ENCODE assay signal across 21 cellular contexts in genomic region chr2:27824401-27824800, GRCh38. TPM values are rescaled to one million over a fixed set of nuclear protein-coding genes. Genes with fewer than 3 reads are reported as not detected.
A peak's percentile ranks its signal among the peaks of the same experiment; 100 is the strongest.
DNase-seq lines count a peak whose midpoint lies in the region; FAIRE-seq and TF ChIP-seq lines count a peak whose summit lies in the region.
"Had no signal": no experiment of that assay in that cellular context is flagged by ENCODE, and none has a peak within 500 bp of the region (broad histone marks: within the 10 kb centered on the region; RNA-seq: fewer than 3 reads in every experiment).

No MANE protein-coding gene starts in this region.

- no peak overlapping the region for H3K23ac ChIP-seq in H1 (ENCODE audit: insufficient read length)

- no peak overlapping the region for H2BK15ac ChIP-seq in H1 (ENCODE audit: low read length)

- TF ChIP-seq POLR2A in H1 (IDR thresholded peaks at IDR 0.05; ENCODE audit: control extremely low read depth in 1 of 2, low read depth in 2 of 2, low read length in 2 of 2) = no peak

- H3K27ac ChIP-seq in HEK293 (ENCODE audit: extremely low read depth, low read depth, low read length) (no peak overlapping the region), H1 (ENCODE audit: low read depth, low read length) (no peak overlapping the region)

- H3K9me3 Mint-ChIP-seq in endothelial cell (ENCODE audit: unreplicated experiment) = no peaks in the 10 kb centered on the region
- H3K9me3 Mint-ChIP-seq: CD4-positive, alpha-beta T cell had no signal

- H2BK5ac ChIP-seq in H1 (ENCODE audit: low read depth, low read length) = no peak overlapping the region

- no peak overlapping the region for H2BK120ac ChIP-seq in H1 (replicated peaks; ENCODE audit: low read depth, low read length)

- no peak for FAIRE-seq in H1 (lab: Jason Lieb, UNC)
- FAIRE-seq: D721Med, G401.6, GM12878, GM19239, H54 had no signal

- no peak overlapping the region for H3K14ac ChIP-seq in H1 (ENCODE audit: insufficient read length)

- no peaks in the 10 kb centered on the region for H3K79me1 ChIP-seq in H1 (ENCODE audit: low read depth, low read length)

- H3K4ac ChIP-seq in H1 (replicated peaks; ENCODE audit: insufficient read length, low read depth, low read length) = no peak overlapping the region

- no peaks in the 10 kb centered on the region for H3K36me3 Mint-ChIP-seq in endothelial cell (ENCODE audit: low read depth, unreplicated experiment)

- no peak overlapping the region for H4K91ac ChIP-seq in H1 (replicated peaks; ENCODE audit: insufficient read length, low read length)

- WGBS in H1 (ENCODE audit: extremely low coverage in 1 of 2, insufficient coverage in 1 of 2, insufficient read length in 1 of 2, insufficient replicate concordance in 2 of 2, low coverage in 1 of 2, low lambda C conversion rate in 2 of 2, missing lambda C conversion rate in 1 of 2), 2 experiments = 95% methylated on average over 1 of the region's 1 CpG; no CpG with 5 or more reads in 1 of the 2 experiments

- no peaks in the 10 kb centered on the region for H3K4me1 Mint-ChIP-seq in endothelial cell (ENCODE audit: unreplicated experiment)
- H3K4me1 Mint-ChIP-seq: CD8-positive, alpha-beta memory T cell; GM23338 had no signal

- H3K79me2 ChIP-seq in H1 (ENCODE audit: control insufficient read depth in 1 of 2, insufficient read depth in 2 of 2, low read length in 2 of 2) = no peaks in the 10 kb centered on the region

- no peak overlapping the region for H3K4me3 ChIP-seq in AG10803 (ENCODE audit: low read length)
- H3K4me3 ChIP-seq in HEK293 (ENCODE audit: low read depth, low read length) = no peak overlapping the region
- H3K4me3 ChIP-seq in H1 (ENCODE audit: extremely low read depth in 1 of 4, insufficient read depth in 2 of 4, low read depth in 3 of 4, low read length in 4 of 4) = no peak overlapping the region
- H3K4me3 ChIP-seq: BLaER1 treated with 17β-estradiol and CSF1 and Interleukin-3, amounts not matched to agents 10 nM and 100 nM; GM12878; GM23338; HAP-1 had no signal

- H3K56ac ChIP-seq in H1 (replicated peaks; ENCODE audit: insufficient read length, low read depth, low read length) = no peak overlapping the region

- no peak for TF ChIP-seq RAD21 in H1 (IDR thresholded peaks at IDR 0.05 in 1 of 2, conservative IDR thresholded peaks at IDR 0.05 in 1 of 2; ENCODE audit: low read depth in 2 of 2, low read length in 2 of 2)

- POLR2A ChIA-PET in HEK293 (lab: Yijun Ruan, JAX) = no interaction called here
- POLR2A ChIA-PET in H1 (lab: Charles Lee; ENCODE audit: partially characterized antibody) = no interaction called here

- H3K18ac ChIP-seq in H1 (ENCODE audit: extremely low read depth, low read length) = no peak overlapping the region

- no peaks in the 10 kb centered on the region for H3K27me3 ChIP-seq in H1 (replicated peaks in 1 of 4; ENCODE audit: control insufficient read depth in 3 of 4, extremely low read depth in 1 of 4, insufficient read depth in 3 of 4, low read length in 3 of 4)
- H3K27me3 ChIP-seq: BE2C; BLaER1 treated with 17β-estradiol and CSF1 and Interleukin-3, amounts not matched to agents 10 nM and 100 nM had no signal

- H3K4me1 ChIP-seq in HEK293 (ENCODE audit: control insufficient read depth, insufficient read depth, low read length) (peaks cover 5% of the 10 kb centered on the region; the same call in 1 of the 2 replicates), H1 (replicated peaks in 1 of 4; ENCODE audit: control insufficient read depth in 3 of 4, insufficient read depth in 4 of 4, low read length in 3 of 4) (no peaks in the 10 kb centered on the region; a peak in 1 of 7 replicates)
- H3K4me1 ChIP-seq: BE2C, HAP-1 had no signal

- H2BK20ac ChIP-seq in H1 (ENCODE audit: low read length) = no peak overlapping the region

- H4K8ac ChIP-seq in H1 (ENCODE audit: extremely low read depth, insufficient read depth, low read length) = no peak overlapping the region

- H3K9me3 ChIP-seq in HEK293 (ENCODE audit: control insufficient read depth, insufficient read depth, low read depth, low read length) = no peaks in the 10 kb centered on the region
- peaks cover 2 to 8% of the 10 kb centered on the region in 2 experiments; a peak in 1 of 4 replicates for H3K9me3 ChIP-seq in H1 (ENCODE audit: insufficient read depth in 2 of 2, low read depth in 1 of 2, low read length in 1 of 2)
- H3K9me3 ChIP-seq: HAP-1 had no signal

- DNase-seq in AG10803 (ENCODE audit: low read depth) (peak; percentile 25), H1 (ENCODE audit: low read depth in 1 of 2, low spot score in 2 of 2) (no peak), endothelial cell (ENCODE audit: low spot score) (no peak), GM03348 (ENCODE audit: low spot score) (no peak), ecto neural progenitor cell (ENCODE audit: low spot score) (no peak)
- DNase-seq: AML-193; BE2C; CD4-positive, alpha-beta T cell; CD8-positive, alpha-beta memory T cell; DMS 273 treated with DMSO at 0.1 percent for 48 hours; DMS79 had no signal

- no peak overlapping the region for H2BK12ac ChIP-seq in H1 (ENCODE audit: low read depth, low read length)

- H3K4me2 ChIP-seq in H1 (ENCODE audit: insufficient read depth in 1 of 2, low read depth in 2 of 2, low read length in 2 of 2) = no peak overlapping the region
- H3K4me2 ChIP-seq: GM23338 had no signal

- H3K36me3 ChIP-seq in HEK293 (ENCODE audit: control insufficient read depth in 2 of 2, insufficient read depth in 1 of 2, low read length in 2 of 2) (no peaks in the 10 kb centered on the region), H1 (ENCODE audit: control insufficient read depth in 2 of 4, insufficient read depth in 4 of 4, low read length in 3 of 4) (no peaks in the 10 kb centered on the region)
- H3K36me3 ChIP-seq: BE2C, HAP-1 had no signal

- H3K27ac Mint-ChIP-seq in endothelial cell (ENCODE audit: unreplicated experiment) = no peak overlapping the region
- H3K27ac Mint-ChIP-seq: CD4-positive, alpha-beta T cell; GM23338 had no signal

- H2AFZ ChIP-seq in H1 (ENCODE audit: low read length) = no peak overlapping the region
- H2AFZ ChIP-seq: GM23338 had no signal

- H2AK5ac ChIP-seq in H1 (ENCODE audit: low read depth, low read length) = no peak overlapping the region

- no peak overlapping the region for H3K9ac ChIP-seq in H1 (replicated peaks in 1 of 4; ENCODE audit: extremely low read depth in 1 of 4, low read depth in 3 of 4, low read length in 3 of 4)
- H3K9ac ChIP-seq: BLaER1 treated with 17β-estradiol and CSF1 and Interleukin-3, amounts not matched to agents 10 nM and 100 nM had no signal

- TF ChIP-seq EP300 in H1 (IDR thresholded peaks at IDR 0.05; ENCODE audit: borderline replicate concordance in 1 of 2, low read depth in 2 of 2, low read length in 2 of 2) = no peak

- H4K20me1 ChIP-seq in H1 (replicated peaks in 1 of 2; ENCODE audit: control insufficient read depth in 1 of 2, insufficient read depth in 2 of 2, low read length in 2 of 2) = no peaks in the 10 kb centered on the region
- H4K20me1 ChIP-seq: BLaER1 treated with 17β-estradiol and CSF1 and Interleukin-3, amounts not matched to agents 10 nM and 100 nM had no signal

- no peak overlapping the region for H4K5ac ChIP-seq in H1 (ENCODE audit: insufficient read length, low read depth, low read length)

- H3K23me2 ChIP-seq in H1 (ENCODE audit: low read depth, low read length) = no peaks in the 10 kb centered on the region

- TF ChIP-seq CTCF in AG10803 (conservative IDR thresholded peaks at IDR 0.05; ENCODE audit: low read length) (no peak), HEK293 (tag by site-specific recombination; IDR thresholded peaks at IDR 0.05) (no peak), H1 (IDR thresholded peaks at IDR 0.05; ENCODE audit: control extremely low read depth in 1 of 3, insufficient read depth in 1 of 3, low read depth in 1 of 3, low read length in 3 of 3) (no peak), endothelial cell (IDR thresholded peaks at IDR 0.05; ENCODE audit: unreplicated experiment) (no peak)

- no peaks in the 10 kb centered on the region for H3K27me3 Mint-ChIP-seq in endothelial cell (ENCODE audit: unreplicated experiment)
- H3K27me3 Mint-ChIP-seq: CD4-positive, alpha-beta T cell; CD8-positive, alpha-beta memory T cell had no signal

- CTCF ChIA-PET in HEK293 (lab: Yijun Ruan, JAX) (no interaction called here), H1 (lab: Charles Lee; ENCODE audit: partially characterized antibody) (no interaction called here)

- no peak overlapping the region for H3K4me3 Mint-ChIP-seq in endothelial cell (ENCODE audit: unreplicated experiment)
- H3K4me3 Mint-ChIP-seq: CD14-positive monocyte; CD4-positive, alpha-beta T cell; CD8-positive, alpha-beta memory T cell; GM23338 had no signal

TF ChIP-seq in HEK293, 187 proteins besides CTCF, POLR2A, EP300 and RAD21:
- TF ChIP-seq ZFP41 (tag by site-specific recombination; IDR thresholded peaks at IDR 0.05; ENCODE audit: borderline replicate concordance) (no peak), ZNF146 (tag by site-specific recombination; IDR thresholded peaks at IDR 0.05) (peak; percentile 87)

TF ChIP-seq in H1, 55 proteins besides CTCF, POLR2A, EP300 and RAD21:
- TF ChIP-seq KDM1A (IDR thresholded peaks at IDR 0.05; ENCODE audit: borderline replicate concordance, low read length) (0 out of 2 replicates have a peak, but pooled peaks have one; percentile 51), YY1 (IDR thresholded peaks at IDR 0.05; ENCODE audit: low read depth, low read length) (no peak)

RNA-seq across cellular contexts. Expression of gene MRPL33, which starts 52.9 kb away (rescaled TPM):
- 62.9 and 68.9 TPM in 2 replicates for total RNA-seq in H1 (2021; fragmentation: NEBNext Ultra II Directional; extraction: Animal tissue kit (Norgen Biotek cat#: 25700))
- 9.5 and 24.3 TPM in 2 replicates for polyA plus RNA-seq in H1 (2011; rRNA removed)
- 53.0 TPM for polyA plus RNA-seq in H1 (2011; cell fraction: cytosol; rRNA removed)
- polyA plus RNA-seq in H1 (2011; cell fraction: nucleus; rRNA removed) = 5.7 TPM
- 75.9 to 163 TPM (median 88.1 TPM) in 4 replicates for polyA plus RNA-seq in H1 (2012, experiment 1 of 2)
- polyA plus RNA-seq in H1 (2012, experiment 2 of 2) = 88.7 TPM
- 406 TPM for polyA plus RNA-seq in H1 (2013, experiment 1 of 2)
- polyA plus RNA-seq in H1 (2013, experiment 2 of 2) = 395 TPM
- polyA minus RNA-seq in H1 (2011; rRNA and poly(A)+ RNA removed) = 3.6 and 6.1 TPM in 2 replicates
- 8.7 TPM for polyA minus RNA-seq in H1 (2011; cell fraction: cytosol; rRNA and poly(A)+ RNA removed)
- 6.3 TPM for polyA minus RNA-seq in H1 (2011; cell fraction: nucleus; rRNA and poly(A)+ RNA removed)
- total RNA-seq in endothelial cell (ENCODE audit: unreplicated experiment) = 52.0 TPM
